In genomic region chr6:99219788-99220187, GRCh38 we compare ENCODE assay signal across 9 cellular contexts.
DNase-seq lines count a peak whose midpoint lies in the region; ATAC-seq, FAIRE-seq and TF ChIP-seq lines count a peak whose summit lies in the region.
"Had no signal": no experiment of that assay in that cellular context is flagged by ENCODE, and none has a peak within 500 bp of the region (broad histone marks: within the 10 kb centered on the region; RNA-seq: fewer than 3 reads in every experiment).

No MANE protein-coding gene starts in this region.

- no peaks in the 10 kb centered on the region for H3K9me3 ChIP-seq in HepG2 (ENCODE audit: low read length)

- no peak for TF ChIP-seq RAD21 in HepG2 (CRISPR knock-in tag; IDR thresholded peaks at IDR 0.05)

- H3K9ac ChIP-seq in HepG2 (ENCODE audit: insufficient read depth, low read depth, low read length), result no peak overlapping the region

- no peak overlapping the region for H3K27ac ChIP-seq in HepG2 (ENCODE audit: extremely low read length, insufficient read depth, low read length)

- DNase-seq in H54 (ENCODE audit: insufficient read length, low spot score) (peak; percentile 3), M059J (ENCODE audit: low read depth) (peak; percentile 1), HepG2 (ENCODE audit: low spot score) (no peak), NCI-H2227 treated with DMSO at 0.1 percent for 48 hours (lab: John Stamatoyannopoulos, UW) (no peak), AG08396 (ENCODE audit: low spot score) (no peak)
- DNase-seq in effector CD8-positive, alpha-beta T cell (lab: John Stamatoyannopoulos, UW), result no peak
- no peak for DNase-seq in activated effector memory CD4-positive, alpha-beta T cell treated with Interleukin-2 at 50 U/mL for 16 hours
- DNase-seq: naive thymus-derived CD8-positive, alpha-beta T cell had no signal

- H3K79me2 ChIP-seq in HepG2 (ENCODE audit: insufficient read depth, low read length), result no peaks in the 10 kb centered on the region

- no peaks in the 10 kb centered on the region for H3K36me3 ChIP-seq in HepG2 (replicated peaks in 1 of 2; ENCODE audit: control insufficient read depth in 1 of 2, insufficient read depth in 2 of 2, low read length in 2 of 2)

- H3K27me3 ChIP-seq in HepG2 (ENCODE audit: control insufficient read depth in 1 of 2, insufficient read depth in 2 of 2, low read length in 2 of 2), result no peaks in the 10 kb centered on the region

- in situ Hi-C loops in HepG2 (cut with HindIII; ENCODE audit: extremely low pct_ligation_motif_present, low pct_unique_long_range_greater_than_20kb), result no loop called here

- H3K4me1 ChIP-seq in HepG2 (ENCODE audit: insufficient read depth, low read length), result no peaks in the 10 kb centered on the region

- 15% methylated on average over 4 of the region's 4 CpGs for WGBS in HepG2 (ENCODE audit: low lambda C conversion rate)

- POLR2A ChIA-PET in HepG2 (lab: Yijun Ruan, JAX), result no interaction called here

- no peaks in the 10 kb centered on the region for H4K20me1 ChIP-seq in HepG2 (ENCODE audit: insufficient read depth, low read length)

- CTCF ChIA-PET in HepG2 (lab: Yijun Ruan, JAX; ENCODE audit: low intra/inter-chr PET ratio, low total read pairs), result no interaction called here

- no peak for TF ChIP-seq POLR2A in GM18505 (IDR thresholded peaks at IDR 0.05; ENCODE audit: borderline replicate concordance, extremely low read depth, insufficient read depth, insufficient read length)
- TF ChIP-seq POLR2A in H54 (IDR thresholded peaks at IDR 0.05; ENCODE audit: low read depth, low read length), result no peak
- TF ChIP-seq POLR2A in HepG2 (IDR thresholded peaks at IDR 0.05; ENCODE audit: insufficient read depth in 1 of 2, low read depth in 2 of 2, low read length in 2 of 2), result no peak

- no TSS peak for BruUV-seq in HepG2 (replicated peaks; lab: Mats Ljungman, UMichigan)

- no peak overlapping the region for H3K4me2 ChIP-seq in HepG2 (ENCODE audit: low read depth, low read length)

- no peak overlapping the region for H2AFZ ChIP-seq in HepG2 (ENCODE audit: low read length)

- no peak for FAIRE-seq in H54 (lab: Jason Lieb, UNC)
- FAIRE-seq in HepG2 (lab: Jason Lieb, UNC), result no peak

- TF ChIP-seq CTCF in HepG2 (CRISPR knock-in tag; IDR thresholded peaks at IDR 0.05), result peak; percentile 19

- no peak for TF ChIP-seq EP300 in HepG2 (IDR thresholded peaks at IDR 0.05; ENCODE audit: low read depth in 2 of 2, low read length in 2 of 2)
- TF ChIP-seq EP300 in HepG2 (CRISPR knock-in tag; IDR thresholded peaks at IDR 0.05; ENCODE audit: borderline replicate concordance), result no peak

- H3K4me3 ChIP-seq in HepG2 (replicated peaks in 1 of 3; ENCODE audit: insufficient read depth in 1 of 3, low read depth in 2 of 3, low read length in 3 of 3), result no peak overlapping the region

- ATAC-seq in GM18505 (IDR thresholded peaks at IDR 0.05; ENCODE audit: unreplicated experiment), result peak; percentile 87
- ATAC-seq in HepG2, result peak; percentile 83

- intact Hi-C loops in HepG2 (cut with micrococcal nuclease; ENCODE audit: unreplicated experiment), result no loop called here

TF ChIP-seq in HepG2, 621 proteins besides CTCF, POLR2A, EP300 and RAD21:
- TF ChIP-seq ZNF777 (CRISPR knock-in tag; IDR thresholded peaks at IDR 0.05), result no peak
- no peak for TF ChIP-seq NR2F1 (CRISPR knock-in tag; IDR thresholded peaks at IDR 0.05)
- no peak for TF ChIP-seq ZC3H13 (CRISPR knock-in tag; IDR thresholded peaks at IDR 0.05)

Comparison
In these comparisons a context has a peak if more than half of its experiments do, and no peak if none do; other contexts are left out.
1. DNase-seq: peak in H54 (single experiment) and M059J (single experiment); none in HepG2 (single experiment), effector CD8-positive, alpha-beta T cell (single experiment), NCI-H2227 treated with DMSO at 0.1 percent for 48 hours (single experiment), AG08396 (single experiment) and activated effector memory CD4-positive, alpha-beta T cell treated with Interleukin-2 at 50 U/mL for 16 hours (single experiment).